ENCODE assay signal across 13 cellular contexts in the genomic region with DNA sequence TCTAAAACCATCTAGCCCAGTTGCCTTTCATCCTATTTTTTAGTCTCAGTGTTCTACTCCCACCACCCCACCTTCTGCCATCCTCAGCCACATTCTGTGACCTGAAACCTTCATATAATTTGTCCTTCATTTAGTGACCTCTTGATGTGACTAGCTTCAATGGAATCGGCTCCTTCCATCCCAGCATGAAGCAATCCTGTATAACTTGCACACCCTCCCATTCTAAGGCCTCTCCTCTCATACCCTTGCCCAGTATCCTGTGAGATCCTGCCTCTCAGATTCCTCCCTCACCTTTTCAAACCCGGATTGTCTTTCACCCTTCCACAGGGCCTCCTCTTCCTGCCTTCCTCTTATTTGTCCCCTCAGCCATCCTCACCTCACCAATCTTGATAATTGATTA. TPM values are rescaled to one million over a fixed set of nuclear protein-coding genes. Genes with fewer than 3 reads are reported as not detected.
DNase-seq lines count a peak whose midpoint lies in the region; ATAC-seq and TF ChIP-seq lines count a peak whose summit lies in the region.
"Had no signal": no experiment of that assay in that cellular context is flagged by ENCODE, and none has a peak within 500 bp of the region (broad histone marks: within the 10 kb centered on the region; RNA-seq: fewer than 3 reads in every experiment).

No MANE protein-coding gene starts in this region.

- no peaks in the 10 kb centered on the region for H3K27me3 Mint-ChIP-seq in activated naive CD4-positive, alpha-beta T cell treated with anti-CD3 and anti-CD28 coated beads, Interleukin-2, amount 50 U/mL, for 24 hours
- no peaks in the 10 kb centered on the region for H3K27me3 Mint-ChIP-seq in activated naive CD4-positive, alpha-beta T cell treated with anti-CD3 and anti-CD28 coated beads, Interleukin-2, amount 10 ng/mL, durations not matched to agents 7 days and 5 days
- no peaks in the 10 kb centered on the region for H3K27me3 Mint-ChIP-seq in T-cell

- H3K9me3 ChIP-seq in skeletal muscle tissue (ENCODE audit: control insufficient read depth in 3 of 3, low read length in 3 of 3) (no peaks in the 10 kb centered on the region), WERI-Rb-1 (ENCODE audit: severe bottlenecking) (no peaks in the 10 kb centered on the region)
- H3K9me3 ChIP-seq: transverse colon had no signal

- CTCF ChIA-PET in activated naive CD4-positive, alpha-beta T cell treated with anti-CD3 and anti-CD28 coated beads, Interleukin-2, amount 10 ng/mL, durations not matched to agents 7 days and 5 days (lab: Charles Lee) = no interaction called here
- CTCF ChIA-PET in T-cell (lab: Charles Lee) = no interaction called here

- H3K4me1 Mint-ChIP-seq in activated naive CD4-positive, alpha-beta T cell treated with anti-CD3 and anti-CD28 coated beads, Interleukin-2, amount 50 U/mL, for 24 hours = peaks cover 62% of the 10 kb centered on the region
- H3K4me1 Mint-ChIP-seq in activated naive CD4-positive, alpha-beta T cell treated with anti-CD3 and anti-CD28 coated beads, Interleukin-2, amount 10 ng/mL, durations not matched to agents 7 days and 5 days = peaks cover 45% of the 10 kb centered on the region
- peaks cover 65 to 71% (median 67%) of the 10 kb centered on the region in 3 donors for H3K4me1 Mint-ChIP-seq in T-cell

- H3K4me3 Mint-ChIP-seq in activated naive CD4-positive, alpha-beta T cell treated with anti-CD3 and anti-CD28 coated beads, Interleukin-2, amount 50 U/mL, for 24 hours = no peak overlapping the region
- no peak overlapping the region for H3K4me3 Mint-ChIP-seq in activated naive CD4-positive, alpha-beta T cell treated with anti-CD3 and anti-CD28 coated beads, Interleukin-2, amount 10 ng/mL, durations not matched to agents 7 days and 5 days
- H3K4me3 Mint-ChIP-seq in T-cell = no peak overlapping the region

- peaks cover 48 to 63% (median 50%) of the 10 kb centered on the region in 3 donors for H3K4me1 ChIP-seq in skeletal muscle tissue (ENCODE audit: control insufficient read depth in 3 of 3, insufficient read depth in 3 of 3, low read length in 3 of 3)

- peak overlapping the region; percentile 33 for H3K27ac Mint-ChIP-seq in activated naive CD4-positive, alpha-beta T cell treated with anti-CD3 and anti-CD28 coated beads, Interleukin-2, amount 50 U/mL, for 24 hours
- no peak overlapping the region for H3K27ac Mint-ChIP-seq in activated naive CD4-positive, alpha-beta T cell treated with anti-CD3 and anti-CD28 coated beads, Interleukin-2, amount 10 ng/mL, durations not matched to agents 7 days and 5 days
- peak overlapping the region; percentile 44 to 68 for H3K27ac Mint-ChIP-seq in T-cell

- no peaks in the 10 kb centered on the region for H3K27me3 ChIP-seq in skeletal muscle tissue (ENCODE audit: control insufficient read depth in 3 of 3, insufficient read depth in 3 of 3, low read length in 3 of 3)
- H3K27me3 ChIP-seq in WERI-Rb-1 (ENCODE audit: insufficient read depth, low read depth, severe bottlenecking) = no peaks in the 10 kb centered on the region
- H3K27me3 ChIP-seq: transverse colon had no signal

- POLR2A ChIA-PET in T-cell (lab: Charles Lee) = no interaction called here

- no peak for DNase-seq in activated naive CD4-positive, alpha-beta T cell treated with anti-CD3 and anti-CD28 coated beads, Interleukin-2, amount 10 ng/mL, durations not matched to agents 7 days and 5 days
- DNase-seq in T-cell = no peak
- DNase-seq in hepatic stellate cell (ENCODE audit: low spot score) = peak; percentile 41
- DNase-seq in midbrain (lab: John Stamatoyannopoulos, UW) = no peak
- DNase-seq in WERI-Rb-1 = no peak
- DNase-seq: kidney glomerular epithelial cell, NCI-H2029 treated with DMSO at 0.1 percent for 48 hours, Right ventricle myocardium superior, transverse colon had no signal

- no peaks in the 10 kb centered on the region for H3K36me3 ChIP-seq in skeletal muscle tissue (ENCODE audit: control insufficient read depth in 3 of 3, insufficient read depth in 3 of 3, low read length in 3 of 3)
- peaks cover 3% of the 10 kb centered on the region; the same call in 1 of the 2 replicates for H3K36me3 ChIP-seq in WERI-Rb-1
- H3K36me3 ChIP-seq: transverse colon had no signal

- peak overlapping the region; percentile 51 for H3K27ac ChIP-seq in skeletal muscle tissue (ENCODE audit: low read depth, low read length)
- H3K27ac ChIP-seq in WERI-Rb-1 = no peak overlapping the region
- H3K27ac ChIP-seq: transverse colon had no signal

- H3K4me3 ChIP-seq in skeletal muscle tissue (ENCODE audit: low read length in 3 of 3) (no peak overlapping the region), WERI-Rb-1 (ENCODE audit: low read depth, low read length) (no peak overlapping the region)
- H3K4me3 ChIP-seq: smooth muscle cell, transverse colon had no signal

- H3K9me3 Mint-ChIP-seq in activated naive CD4-positive, alpha-beta T cell treated with anti-CD3 and anti-CD28 coated beads, Interleukin-2, amount 50 U/mL, for 24 hours = no peaks in the 10 kb centered on the region
- no peaks in the 10 kb centered on the region for H3K9me3 Mint-ChIP-seq in activated naive CD4-positive, alpha-beta T cell treated with anti-CD3 and anti-CD28 coated beads, Interleukin-2, amount 10 ng/mL, durations not matched to agents 7 days and 5 days
- no peaks in the 10 kb centered on the region for H3K9me3 Mint-ChIP-seq in T-cell

- H3K9ac ChIP-seq in skeletal muscle tissue (ENCODE audit: low read depth in 1 of 3, low read length in 3 of 3) = peak overlapping the region in 1 of 3 donors; percentile 20

- no peak for TF ChIP-seq CTCF in WERI-Rb-1 (IDR thresholded peaks at IDR 0.05; ENCODE audit: low read depth, low read length)

- peaks cover 3% of the 10 kb centered on the region for H3K36me3 Mint-ChIP-seq in activated naive CD4-positive, alpha-beta T cell treated with anti-CD3 and anti-CD28 coated beads, Interleukin-2, amount 50 U/mL, for 24 hours
- peaks cover 5% of the 10 kb centered on the region for H3K36me3 Mint-ChIP-seq in activated naive CD4-positive, alpha-beta T cell treated with anti-CD3 and anti-CD28 coated beads, Interleukin-2, amount 10 ng/mL, durations not matched to agents 7 days and 5 days
- no peaks in the 10 kb centered on the region for H3K36me3 Mint-ChIP-seq in T-cell

- ATAC-seq in T-cell (replicated peaks in 1 of 4) = no peak
- ATAC-seq in HG03432 (IDR thresholded peaks at IDR 0.05; ENCODE audit: unreplicated experiment) = no peak

RNA-seq across cellular contexts. Expression of a gene that starts 3.1 kb away (rescaled TPM):
- total RNA-seq in T-cell (10 to 100 TPM; 72.7 to 91.3 (median 84.8) TPM), skeletal muscle tissue (16.7 TPM)

RNA-seq across cellular contexts. Expression of a gene that starts 35.0 kb away (rescaled TPM):
- total RNA-seq in T-cell (100 to 1,000 TPM; 221 to 311 (median 298) TPM), skeletal muscle tissue (5.2 TPM)

RNA-seq across cellular contexts. Expression of a gene that starts 48.8 kb away (rescaled TPM):
- under 1 TPM in 4 of 5 donors, not detected in 1; 0.03 to 0.14 (median 0.08) TPM for total RNA-seq in T-cell
- total RNA-seq in skeletal muscle tissue = 0.52 TPM

Comparison
In these comparisons a context has a peak if more than half of its experiments do, and no peak if none do; other contexts are left out.
1. RNA of a gene that starts 35.0 kb away (total RNA-seq): 221 to 311 TPM in T-cell; 5.2 TPM in skeletal muscle tissue (single experiment); every median in the first group is over 10 times any median in the second.